ENCODE assay signal across 9 cellular contexts in the genomic region with DNA sequence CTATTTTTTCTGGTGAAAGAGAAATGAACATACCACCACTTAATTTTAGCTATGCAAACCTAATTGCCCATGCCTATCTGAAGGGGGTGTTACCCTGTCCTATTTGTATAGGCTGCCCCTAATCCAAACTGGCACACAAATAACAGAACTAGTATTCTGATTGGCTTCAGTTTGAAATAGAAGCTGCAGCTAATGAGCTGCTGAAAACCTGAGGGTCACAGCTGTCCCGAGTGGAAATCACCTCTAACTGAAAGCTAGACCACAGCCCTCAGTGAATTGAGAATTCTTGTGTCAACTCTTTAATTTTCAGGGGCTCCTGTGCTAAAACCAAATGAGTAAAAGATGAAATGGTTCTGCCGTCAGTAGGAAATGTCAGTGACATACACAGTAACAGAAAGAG. TPM values are rescaled to one million over a fixed set of nuclear protein-coding genes. Genes with fewer than 3 reads are reported as not detected.
DNase-seq lines count a peak whose midpoint lies in the region; ATAC-seq and TF ChIP-seq lines count a peak whose summit lies in the region.
"Had no signal": no experiment of that assay in that cellular context is flagged by ENCODE, and none has a peak within 500 bp of the region (broad histone marks: within the 10 kb centered on the region; RNA-seq: fewer than 3 reads in every experiment).

No MANE protein-coding gene starts in this region.

- POLR2A ChIA-PET in GM10248 (lab: Yijun Ruan, JAX) (interaction anchor here (1.3 kb wide), 1 partner anchor 10 kb away, joined by 4 read pairs; no protein-coding TSS in a partner anchor), A673 (lab: Charles Lee; ENCODE audit: low non-redundant PET) (no interaction called here)

- ATAC-seq in GM19324 (IDR thresholded peaks at IDR 0.05; ENCODE audit: low FRiP score, unreplicated experiment) (peak; percentile 74), HG02840 (IDR thresholded peaks at IDR 0.05; ENCODE audit: low FRiP score, unreplicated experiment) (peak; percentile 82), HG03575 (IDR thresholded peaks at IDR 0.05; ENCODE audit: extremely low read depth, insufficient number of reproducible peaks, low FRiP score, unreplicated experiment) (peak; percentile 81)

- peaks cover 4% of the 10 kb centered on the region for H3K27me3 ChIP-seq in A673 (replicated peaks; ENCODE audit: insufficient read depth, low read depth, low read length, poor library complexity)

- no peaks in the 10 kb centered on the region for H3K36me3 ChIP-seq in A673 (ENCODE audit: insufficient read depth, low read length, poor library complexity, severe bottlenecking)

- no peaks in the 10 kb centered on the region for H3K9me3 ChIP-seq in A673 (ENCODE audit: low read depth, low read length, poor library complexity, severe bottlenecking)

- intact Hi-C loops in A673 (cut with micrococcal nuclease; ENCODE audit: unreplicated experiment), result loop anchor here (2.0 kb wide), 1 partner anchor 224 kb away; no protein-coding TSS in a partner anchor

- H3K4me1 ChIP-seq in A673 (ENCODE audit: insufficient read depth, low read length, poor library complexity, severe bottlenecking), result no peaks in the 10 kb centered on the region

- H3K27ac ChIP-seq in A673 (ENCODE audit: low read depth, low read length, poor library complexity, severe bottlenecking), result no peak overlapping the region

- no TSS peak for BruUV-seq in A673 (replicated peaks; lab: Mats Ljungman, UMichigan)

- TF ChIP-seq CTCF in GM10248 (IDR thresholded peaks at IDR 0.05; ENCODE audit: control extremely low read depth, extremely low read depth, low read depth, missing control alignments) (no peak), A673 (conservative IDR thresholded peaks at IDR 0.05; ENCODE audit: low read depth, low read length) (no peak)

- DNase-seq in GM10248 (ENCODE audit: extremely low spot score) (peak; percentile 30), hypothalamus (lab: John Stamatoyannopoulos, UW) (no peak), HUDEP-2 (lab: John Stamatoyannopoulos, UW; ENCODE audit: unreplicated experiment in 76 of 76) (no peak), amniotic stem cell (lab: John Stamatoyannopoulos, UW) (no peak), A673 (ENCODE audit: low spot score) (no peak)
- DNase-seq: NCI-H510A treated with DMSO at 0.1 percent for 48 hours had no signal

- CTCF ChIA-PET in GM10248 (lab: Yijun Ruan, JAX), result interaction anchor here (0.8 to 5.5 kb wide), 18 partner anchors 9 to 259 kb away, joined by 3 to 68 read pairs (median 9); no protein-coding TSS in a partner anchor
- CTCF ChIA-PET in A673 (lab: Charles Lee), result no interaction called here

- H3K4me3 ChIP-seq in A673 (ENCODE audit: low read depth, low read length, poor library complexity, severe bottlenecking), result no peak overlapping the region

RNA-seq across cellular contexts. Expression of a gene that starts 28.7 kb away (rescaled TPM):
- total RNA-seq in A673 (2021), result not detected in 2 replicates
